Comparison of ENCODE assay signal across 1 cellular context in the genomic region with DNA sequence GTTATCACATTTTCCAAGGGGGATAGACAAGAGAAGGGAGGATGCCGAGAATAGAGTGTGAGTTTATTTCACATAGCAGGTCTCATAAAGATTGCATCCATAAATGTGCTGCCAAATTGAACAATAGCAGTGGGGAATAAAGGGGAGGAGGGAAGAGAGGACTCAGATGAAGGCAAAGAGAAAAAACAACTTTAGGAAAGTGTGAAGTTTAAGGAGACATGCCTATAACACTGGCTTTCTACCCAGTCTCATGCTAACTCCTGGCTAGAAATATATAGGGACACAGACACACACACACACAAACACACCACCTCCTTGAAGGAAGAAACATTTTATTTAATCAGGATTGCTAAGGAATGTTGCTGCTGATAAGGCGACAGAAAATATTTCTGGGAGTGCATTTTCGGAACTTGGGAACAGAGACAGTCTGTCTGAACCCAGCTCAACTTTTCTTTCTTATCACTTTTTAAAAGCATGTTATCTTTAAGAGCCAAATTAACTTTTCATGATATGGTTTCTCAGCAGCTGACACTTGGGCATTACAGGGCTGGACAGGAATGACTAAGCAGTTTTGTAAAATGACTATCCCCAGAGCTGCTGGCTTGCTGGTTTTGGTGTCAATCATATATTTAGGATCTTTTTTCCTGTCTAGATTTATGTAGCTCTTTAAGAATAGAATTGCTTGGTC.
TF ChIP-seq lines count a peak whose summit lies in the region.

No MANE protein-coding gene starts in this region.

TF ChIP-seq in IMR-90, 13 proteins besides CTCF, POLR2A, EP300 and RAD21 (continued from another document):
- TF ChIP-seq, protein P1, sequence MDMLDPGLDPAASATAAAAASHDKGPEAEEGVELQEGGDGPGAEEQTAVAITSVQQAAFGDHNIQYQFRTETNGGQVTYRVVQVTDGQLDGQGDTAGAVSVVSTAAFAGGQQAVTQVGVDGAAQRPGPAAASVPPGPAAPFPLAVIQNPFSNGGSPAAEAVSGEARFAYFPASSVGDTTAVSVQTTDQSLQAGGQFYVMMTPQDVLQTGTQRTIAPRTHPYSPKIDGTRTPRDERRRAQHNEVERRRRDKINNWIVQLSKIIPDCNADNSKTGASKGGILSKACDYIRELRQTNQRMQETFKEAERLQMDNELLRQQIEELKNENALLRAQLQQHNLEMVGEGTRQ (IDR thresholded peaks at IDR 0.05; ENCODE audit: low read depth, low read length): no peak
- TF ChIP-seq CEBPB (IDR thresholded peaks at IDR 0.05; ENCODE audit: low read depth, low read length) (no peak), NFE2L2 (IDR thresholded peaks at IDR 0.05; ENCODE audit: low read depth, low read length) (peak; percentile 99), BHLHE40 (IDR thresholded peaks at IDR 0.05; ENCODE audit: low read depth, low read length) (no peak)
